In the genomic region with DNA sequence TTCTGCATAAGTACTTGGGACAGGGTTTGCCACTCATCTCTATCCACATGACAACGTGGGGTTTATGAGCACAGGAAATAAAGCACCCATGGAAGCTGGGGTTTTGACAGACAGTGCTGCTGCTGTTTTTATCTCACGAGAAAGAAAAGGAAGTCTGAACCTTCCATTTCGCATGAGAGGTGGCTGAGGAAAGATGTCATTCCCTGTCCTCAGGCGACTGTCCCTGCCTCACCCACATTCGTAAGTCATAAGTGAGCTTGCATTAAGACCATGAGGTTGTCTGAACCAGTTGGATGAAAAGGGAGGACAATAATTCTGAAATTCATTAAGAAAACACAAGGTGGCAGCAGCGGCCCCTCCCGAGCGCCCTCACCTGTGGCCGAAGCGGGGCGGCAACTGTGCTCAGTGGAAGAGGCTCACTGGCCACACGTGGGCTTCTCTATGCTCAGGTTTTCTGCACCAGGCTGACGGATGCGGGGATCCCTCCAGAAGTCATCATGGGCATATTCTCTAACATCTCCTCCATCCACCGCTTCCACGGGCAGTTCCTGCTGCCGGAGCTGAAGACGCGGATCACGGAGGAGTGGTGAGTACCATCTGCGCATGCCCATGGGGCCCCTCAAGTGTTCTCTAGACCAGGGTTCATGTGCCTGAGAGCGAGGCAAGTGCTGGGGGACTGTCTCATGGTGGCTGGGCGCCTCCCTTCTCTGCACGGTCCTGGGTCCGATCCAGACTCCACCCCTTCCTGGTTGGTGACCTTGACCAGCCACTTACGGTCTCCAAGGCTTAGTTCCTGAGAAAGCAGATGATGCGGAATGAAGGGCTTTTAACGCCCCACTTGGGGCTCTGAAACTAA, we compare ENCODE assay signal across 8 cellular contexts. TPM values are rescaled to one million over a fixed set of nuclear protein-coding genes. Genes with fewer than 3 reads are reported as not detected.
DNase-seq lines count a peak whose midpoint lies in the region; ATAC-seq and TF ChIP-seq lines count a peak whose summit lies in the region.

No MANE protein-coding gene starts in this region.

- intact Hi-C loops in dorsolateral prefrontal cortex (cut with DNase I): loop anchor here in 1 of 2 donors (10.0 kb wide), 1 partner anchor 301 kb away; no protein-coding TSS in a partner anchor

- TF ChIP-seq CTCF in AG09309 (IDR thresholded peaks at IDR 0.05; ENCODE audit: control insufficient read depth, insufficient read depth, low read depth, low read length, missing control alignments): peak; percentile 67
- TF ChIP-seq CTCF in dorsolateral prefrontal cortex (IDR thresholded peaks at IDR 0.05 in 54 of 56, conservative IDR thresholded peaks at IDR 0.05 in 2 of 56; ENCODE audit: low read depth in 1 of 56, partially characterized antibody in 56 of 56): peak; percentile 38 to 74 (median 61)

- H3K27ac ChIP-seq in dorsolateral prefrontal cortex: no peak overlapping the region

- ATAC-seq in GM18868 (IDR thresholded peaks at IDR 0.05; ENCODE audit: unreplicated experiment) (peak; percentile 63), HG03025 (IDR thresholded peaks at IDR 0.05; ENCODE audit: low FRiP score, unreplicated experiment) (no peak)

- H3K4me3 ChIP-seq in AG09309 (ENCODE audit: control insufficient read depth, low read depth, low read length) (no peak overlapping the region), dorsolateral prefrontal cortex (peak overlapping the region in 41 of 59 donors; percentile 2 to 56 (median 34))

- DNase-seq in AG09309 (ENCODE audit: low read depth): no peak
- DNase-seq in NCI-H2196 (lab: John Stamatoyannopoulos, UW; ENCODE audit: unreplicated experiment): peak; percentile 79
- DNase-seq in activated CD4-positive, alpha-beta T cell treated with anti-CD3 and anti-CD28 coated beads for 48 hours: peak; percentile 80
- DNase-seq in dorsolateral prefrontal cortex: peak in 7 of 10 donors; percentile 40 to 81 (median 56)
- peak; percentile 30 for DNase-seq in midbrain (lab: John Stamatoyannopoulos, UW)
- peak; percentile 21 to 27 for DNase-seq in stimulated activated CD8-positive, alpha-beta memory T cell treated with anti-CD3 and anti-CD28 coated beads, Interleukin-7, amount 100 ng/mL, for 1 hour (ENCODE audit: low read depth in 2 of 2)

- H3K27me3 ChIP-seq in dorsolateral prefrontal cortex: no peaks in the 10 kb centered on the region

RNA-seq across cellular contexts. Expression of a gene that starts 54.7 kb away (rescaled TPM):
- total RNA-seq in dorsolateral prefrontal cortex: 1 to 10 TPM in 108 of 120 experiments, under 1 TPM in 8, not detected in 4; 0.60 to 8.7 (median 2.7) TPM

RNA-seq across cellular contexts. Expression of a gene that starts 56.5 kb away (rescaled TPM):
- 10 to 100 TPM in 1 of 120 experiments, 1 to 10 TPM in 118, under 1 TPM in 1; 0.84 to 13.0 (median 3.0) TPM for total RNA-seq in dorsolateral prefrontal cortex
